1 cellular context compared by ENCODE assay signal in genomic region chr18:59885579-59886163, GRCh38.
TF ChIP-seq lines count a peak whose summit lies in the region.

No MANE protein-coding gene starts in this region.

TF ChIP-seq in GM23338, 12 proteins besides CTCF, POLR2A, EP300 and RAD21 (continued from another document):
- no peak for TF ChIP-seq ETS1 (IDR thresholded peaks at IDR 0.05)
- no peak for TF ChIP-seq JUNB (IDR thresholded peaks at IDR 0.05; ENCODE audit: unreplicated experiment)
- TF ChIP-seq STAT1 (IDR thresholded peaks at IDR 0.05; ENCODE audit: unreplicated experiment), result no peak
- TF ChIP-seq ZNF331 (CRISPR knock-in tag; IDR thresholded peaks at IDR 0.05; ENCODE audit: low read depth), result no peak
- TF ChIP-seq CREB1 (CRISPR knock-in tag; IDR thresholded peaks at IDR 0.05; ENCODE audit: low read depth), result no peak
